In genomic region chr7:99325597-99326407, GRCh38 we compare ENCODE assay signal across 1 cellular context.
A peak's percentile ranks its signal among the peaks of the same experiment; 100 is the strongest.
TF ChIP-seq lines count a peak whose summit lies in the region.

TSS of gene ARPC1A (plus strand) at chr7:99325898. CDS start at chr7:99333354, 7,456 bp downstream.

TF ChIP-seq in HepG2, 621 proteins besides CTCF, POLR2A, EP300 and RAD21 (continued from another document and continues in another):
- TF ChIP-seq ZNF790 (CRISPR knock-in tag; IDR thresholded peaks at IDR 0.05; ENCODE audit: borderline replicate concordance) (0 out of 2 replicates have a peak, but pooled peaks have one; percentile 64), ZNF777 (CRISPR knock-in tag; IDR thresholded peaks at IDR 0.05) (peak; percentile 85), RNF219 (CRISPR knock-in tag; IDR thresholded peaks at IDR 0.05) (no peak), KDM4B (CRISPR knock-in tag; IDR thresholded peaks at IDR 0.05) (no peak), BCL3 (CRISPR knock-in tag; IDR thresholded peaks at IDR 0.05) (0 out of 2 replicates have a peak, but pooled peaks have one; percentile 31), ZBED4 (CRISPR knock-in tag; IDR thresholded peaks at IDR 0.05; ENCODE audit: borderline replicate concordance) (peak; percentile 64), GFI1 (CRISPR knock-in tag; IDR thresholded peaks at IDR 0.05; ENCODE audit: borderline replicate concordance) (peak; percentile 78; the same call in 1 of the 2 replicates), YY1 (IDR thresholded peaks at IDR 0.05; ENCODE audit: insufficient read depth, insufficient replicate concordance, low read depth, low read length) (peak; percentile 59), ZFP62 (CRISPR knock-in tag; IDR thresholded peaks at IDR 0.05) (peak; percentile 57; the same call in 1 of the 2 replicates), ZNF367 (CRISPR knock-in tag; IDR thresholded peaks at IDR 0.05; ENCODE audit: borderline replicate concordance) (no peak; the same call in 1 of the 2 replicates), KAT2B (IDR thresholded peaks at IDR 0.05; ENCODE audit: borderline replicate concordance, low read depth, low read length) (no peak), ESRRA (CRISPR knock-in tag; IDR thresholded peaks at IDR 0.05; ENCODE audit: low read depth) (no peak), FOSL2 (CRISPR knock-in tag; IDR thresholded peaks at IDR 0.05) (peak; percentile 63), NFYB (CRISPR knock-in tag; IDR thresholded peaks at IDR 0.05) (0 out of 2 replicates have a peak, but pooled peaks have one; percentile 35), AFF4 (CRISPR knock-in tag; IDR thresholded peaks at IDR 0.05) (peak; percentile 40; the same call in 1 of the 2 replicates), NBN (conservative IDR thresholded peaks at IDR 0.05) (no peak), ZBTB39 (CRISPR knock-in tag; IDR thresholded peaks at IDR 0.05) (no peak), ZNF772 (CRISPR knock-in tag; IDR thresholded peaks at IDR 0.05) (peak; percentile 70; the same call in 1 of the 2 replicates), ZNF652 (CRISPR knock-in tag; IDR thresholded peaks at IDR 0.05; ENCODE audit: borderline replicate concordance, low read depth) (no peak; the same call in 1 of the 2 replicates), MED13 (CRISPR knock-in tag; IDR thresholded peaks at IDR 0.05) (peak; percentile 71), PAX8 (CRISPR knock-in tag; IDR thresholded peaks at IDR 0.05; ENCODE audit: borderline replicate concordance) (peak; percentile 58; the same call in 1 of the 2 replicates), KMT2B (CRISPR knock-in tag; IDR thresholded peaks at IDR 0.05) (peak; percentile 96), NFE2L1 (CRISPR knock-in tag; IDR thresholded peaks at IDR 0.05; ENCODE audit: borderline replicate concordance) (no peak), HNRNPH1 (optimal IDR thresholded peaks at IDR 0.05; ENCODE audit: low read depth, low read length) (no peak), ZNF547 (CRISPR knock-in tag; IDR thresholded peaks at IDR 0.05) (0 out of 2 replicates have a peak, but pooled peaks have one; percentile 47), ZNF570 (CRISPR knock-in tag; IDR thresholded peaks at IDR 0.05; ENCODE audit: borderline replicate concordance) (no peak), PAWR (CRISPR knock-in tag; IDR thresholded peaks at IDR 0.05; ENCODE audit: borderline replicate concordance) (no peak), ZSCAN29 (CRISPR knock-in tag; conservative IDR thresholded peaks at IDR 0.05) (peak; percentile 68; the same call in 1 of the 2 replicates), NCOA5 (CRISPR knock-in tag; IDR thresholded peaks at IDR 0.05) (no peak), ZFAT (CRISPR knock-in tag; conservative IDR thresholded peaks at IDR 0.05) (peak; percentile 84; the same call in 1 of the 2 replicates), RFX3 (CRISPR knock-in tag; IDR thresholded peaks at IDR 0.05) (no peak), PLSCR1 (CRISPR knock-in tag; IDR thresholded peaks at IDR 0.05; ENCODE audit: borderline replicate concordance) (no peak), GTF3A (CRISPR knock-in tag; conservative IDR thresholded peaks at IDR 0.05) (no peak), ZNF430 (CRISPR knock-in tag; IDR thresholded peaks at IDR 0.05) (peak; percentile 94), BRCA1 (CRISPR knock-in tag; IDR thresholded peaks at IDR 0.05) (peak; percentile 78; the same call in 1 of the 2 replicates), BCLAF1 (IDR thresholded peaks at IDR 0.05) (no peak), SIX4 (CRISPR knock-in tag; IDR thresholded peaks at IDR 0.05) (no peak; the same call in 1 of the 2 replicates), TIGD3 (CRISPR knock-in tag; IDR thresholded peaks at IDR 0.05; ENCODE audit: borderline replicate concordance) (peak; percentile 43; the same call in 1 of the 2 replicates), ZNF576 (CRISPR knock-in tag; IDR thresholded peaks at IDR 0.05) (no peak; the same call in 1 of the 2 replicates), ZNF251 (CRISPR knock-in tag; IDR thresholded peaks at IDR 0.05) (no peak), ZNF549 (CRISPR knock-in tag; IDR thresholded peaks at IDR 0.05) (0 out of 2 replicates have a peak, but pooled peaks have one; percentile 78), DNMT1 (CRISPR knock-in tag; IDR thresholded peaks at IDR 0.05) (no peak)
